Comparison of ENCODE assay signal across 15 cellular contexts in genomic region chr3:69743975-69744374, GRCh38. TPM values are rescaled to one million over a fixed set of nuclear protein-coding genes. Genes with fewer than 3 reads are reported as not detected.
DNase-seq lines count a peak whose midpoint lies in the region; ATAC-seq and TF ChIP-seq lines count a peak whose summit lies in the region.
"Had no signal": no experiment of that assay in that cellular context is flagged by ENCODE, and none has a peak within 500 bp of the region (broad histone marks: within the 10 kb centered on the region; RNA-seq: fewer than 3 reads in every experiment).

No MANE protein-coding gene starts in this region.

- H4K20me1 ChIP-seq in IMR-90 (ENCODE audit: insufficient read depth, low read length), result peaks cover 7% of the 10 kb centered on the region; the same call in 1 of the 2 replicates

- H4K5ac ChIP-seq in IMR-90 (ENCODE audit: low read depth, low read length), result no peak overlapping the region

- no peak overlapping the region for H2BK120ac ChIP-seq in IMR-90 (ENCODE audit: low read depth, low read length)

- H4K8ac ChIP-seq in IMR-90 (ENCODE audit: low read depth in 2 of 2, low read length in 2 of 2), result no peak overlapping the region

- TF ChIP-seq POLR2A in IMR-90 (IDR thresholded peaks at IDR 0.05; ENCODE audit: low read depth, low read length), result no peak
- no peak for TF ChIP-seq POLR2A in uterus (IDR thresholded peaks at IDR 0.05)

- no peak overlapping the region for H4K91ac ChIP-seq in IMR-90 (ENCODE audit: insufficient read depth, low read depth, low read length)

- dilution Hi-C loops in IMR-90 (cut with HindIII; ENCODE audit: low sequenced_read_pairs, unreplicated experiment), result no loop called here

- ATAC-seq in IMR-90 (ENCODE audit: low read depth) (no peak), GM21786 (IDR thresholded peaks at IDR 0.05; ENCODE audit: unreplicated experiment) (no peak)
- ATAC-seq: A549, HCT116 had no signal

- POLR2A ChIA-PET in IMR-90 (lab: Charles Lee; ENCODE audit: unreplicated experiment), result no interaction called here

- no peak overlapping the region for H3K27ac ChIP-seq in IMR-90 (ENCODE audit: insufficient read depth, low read length)
- H3K27ac ChIP-seq in muscle layer of colon (ENCODE audit: low read depth, low read length), result peak overlapping the region; percentile 66
- H3K27ac ChIP-seq in uterus, result peak overlapping the region; percentile 90 to 93
- H3K27ac ChIP-seq in substantia nigra (ENCODE audit: low read depth, low read length, poor library complexity, severe bottlenecking), result no peak overlapping the region
- H3K27ac ChIP-seq: A549 had no signal

- no peak overlapping the region for H3K4me2 ChIP-seq in IMR-90 (ENCODE audit: low read depth, low read length)
- H3K4me2 ChIP-seq: A549 had no signal

- H3K18ac ChIP-seq in IMR-90 (ENCODE audit: low read depth, low read length), result no peak overlapping the region

- H2AFZ ChIP-seq in IMR-90 (replicated peaks; ENCODE audit: low read length, poor library complexity), result no peak overlapping the region

- H3K9me3 ChIP-seq in IMR-90 (ENCODE audit: control insufficient read depth, insufficient read depth, low read length) (no peaks in the 10 kb centered on the region), muscle layer of colon (ENCODE audit: low read length) (no peaks in the 10 kb centered on the region), uterus (no peaks in the 10 kb centered on the region)
- H3K9me3 ChIP-seq: A549, Caco-2 had no signal

- DNase-seq in IMR-90 (no peak), epithelial cell of esophagus (ENCODE audit: low read depth) (peak; percentile 30), uterus (no peak), substantia nigra (lab: John Stamatoyannopoulos, UW) (no peak), NCI-H510A (lab: John Stamatoyannopoulos, UW) (no peak), NCI-H774 (lab: John Stamatoyannopoulos, UW) (no peak)
- DNase-seq: Caco-2; CD8-positive, alpha-beta memory T cell; DND-41; GDM1 had no signal

- H3K27me3 ChIP-seq in IMR-90 (ENCODE audit: control insufficient read depth, insufficient read depth, low read length), result no peaks in the 10 kb centered on the region
- no peaks in the 10 kb centered on the region for H3K27me3 ChIP-seq in muscle layer of colon (ENCODE audit: control insufficient read depth in 1 of 2, insufficient read depth in 2 of 2, low read length in 2 of 2)
- H3K27me3 ChIP-seq in uterus, result no peaks in the 10 kb centered on the region

- no peak overlapping the region for H2AK9ac ChIP-seq in IMR-90 (replicated peaks; ENCODE audit: low read depth, low read length, poor library complexity)

- WGBS in IMR-90 (ENCODE audit: extremely low coverage in 2 of 2, insufficient read length in 1 of 2), 2 experiments, result no CpG with 5 or more reads among the region's 3 CpGs

- H2BK20ac ChIP-seq in IMR-90 (ENCODE audit: low read depth, low read length), result no peak overlapping the region

- no peak overlapping the region for H2BK5ac ChIP-seq in IMR-90 (ENCODE audit: low read depth, low read length, poor library complexity, severe bottlenecking)

- in situ Hi-C loops in IMR-90 (cut with MboI; ENCODE audit: low sequenced_read_pairs), result no loop called here

- peaks cover 40 to 72% of the 10 kb centered on the region in 2 experiments for H3K79me1 ChIP-seq in IMR-90 (ENCODE audit: low read depth in 1 of 2, low read length in 2 of 2)

- intact Hi-C loops in IMR-90 (cut with micrococcal nuclease), result loop anchor here (5.0 kb wide), 1 partner anchor 113 kb away; no protein-coding TSS in a partner anchor
- intact Hi-C loops in uterus (cut with DNase I; ENCODE audit: low total_unique reads), result no loop called here

- peaks cover 27% of the 10 kb centered on the region for H3K4me1 ChIP-seq in IMR-90 (ENCODE audit: control insufficient read depth, insufficient read depth, low read length)
- H3K4me1 ChIP-seq in muscle layer of colon (ENCODE audit: insufficient read depth, low read length), result peaks cover 79% of the 10 kb centered on the region
- peaks cover 8 to 23% of the 10 kb centered on the region in 2 donors for H3K4me1 ChIP-seq in uterus
- H3K4me1 ChIP-seq: Caco-2 had no signal

- H3K9ac ChIP-seq in IMR-90 (ENCODE audit: low read depth, low read length) (no peak overlapping the region), muscle layer of colon (ENCODE audit: low read length) (no peak overlapping the region)

- no peak overlapping the region for H2BK15ac ChIP-seq in IMR-90 (ENCODE audit: low read depth, low read length)

- no peak overlapping the region for H2AK5ac ChIP-seq in IMR-90 (ENCODE audit: low read depth, low read length)

- no peak overlapping the region for H3K4ac ChIP-seq in IMR-90 (ENCODE audit: low read depth, low read length)

- no TSS peak for BruUV-seq in IMR-90 (replicated peaks; lab: Mats Ljungman, UMichigan)

- no peak overlapping the region for H3K23ac ChIP-seq in IMR-90 (ENCODE audit: low read depth, low read length)

- H3K9me1 ChIP-seq in IMR-90 (ENCODE audit: insufficient read depth, low read length), result peaks cover 24% of the 10 kb centered on the region

- CTCF ChIA-PET in IMR-90 (lab: Yijun Ruan, JAX), result no interaction called here

- no peak for TF ChIP-seq RAD21 in IMR-90 (IDR thresholded peaks at IDR 0.05; ENCODE audit: low read length)

- H3K14ac ChIP-seq in IMR-90 (replicated peaks; ENCODE audit: low read depth, low read length), result no peak overlapping the region

- H3K36me3 ChIP-seq in IMR-90 (ENCODE audit: control insufficient read depth, insufficient read depth, low read length), result no peaks in the 10 kb centered on the region
- H3K36me3 ChIP-seq in muscle layer of colon (ENCODE audit: insufficient read depth, low read length), result no peaks in the 10 kb centered on the region
- no peaks in the 10 kb centered on the region for H3K36me3 ChIP-seq in uterus

- H3K4me3 ChIP-seq in IMR-90 (ENCODE audit: insufficient read depth, low read depth, low read length) (no peak overlapping the region), epithelial cell of esophagus (ENCODE audit: low read length) (no peak overlapping the region), muscle layer of colon (ENCODE audit: low read depth in 1 of 2, low read length in 2 of 2) (no peak overlapping the region), uterus (no peak overlapping the region)
- H3K4me3 ChIP-seq: A549 had no signal

- no peak overlapping the region for H3K56ac ChIP-seq in IMR-90 (ENCODE audit: extremely low read depth, insufficient read depth, low read length)

- TF ChIP-seq CTCF in IMR-90 (conservative IDR thresholded peaks at IDR 0.05; ENCODE audit: low read depth, low read length) (no peak), epithelial cell of esophagus (IDR thresholded peaks at IDR 0.05; ENCODE audit: insufficient read depth, low read depth, low read length, missing control alignments) (no peak), uterus (IDR thresholded peaks at IDR 0.05) (no peak)

TF ChIP-seq in IMR-90, 13 proteins besides CTCF, POLR2A, EP300 and RAD21:
- TF ChIP-seq CEBPB (IDR thresholded peaks at IDR 0.05; ENCODE audit: low read depth, low read length) (peak; percentile 51; the same call in 1 of the 2 replicates), USF2 (IDR thresholded peaks at IDR 0.05; ENCODE audit: low read depth, low read length) (no peak)
TF ChIP-seq in IMR-90: peak in this region for 1.

RNA-seq across cellular contexts. Expression of gene MITF, which starts 4.7 kb away (rescaled TPM):
- total RNA-seq in IMR-90 (2012; rRNA removed), result 13.3 and 16.7 TPM in 2 replicates
- 5.4 and 6.5 TPM in 2 replicates for polyA plus RNA-seq in IMR-90 (2012; rRNA removed)
- 4.0 and 4.8 TPM in 2 replicates for polyA plus RNA-seq in IMR-90 (2012; cell fraction: cytosol; rRNA removed)
- polyA plus RNA-seq in IMR-90 (2012; cell fraction: nucleus; rRNA removed; ENCODE audit: low replicate concordance), result 5.3 and 10.2 TPM in 2 replicates
- 10 to 100 TPM; 18.2 to 66.0 (median 52.6) TPM for total RNA-seq in uterus
- total RNA-seq: HT-29 had no signal
- polyA plus RNA-seq: CD8-positive, alpha-beta memory T cell had no signal

Comparison
In these comparisons a context has a peak if more than half of its experiments do, and no peak if none do; other contexts are left out.
1. H3K27ac ChIP-seq: peak in muscle layer of colon (single experiment) and uterus (2 of 2); none in IMR-90 (single experiment) and substantia nigra (single experiment).